8 cellular contexts compared by ENCODE assay signal in the genomic region with DNA sequence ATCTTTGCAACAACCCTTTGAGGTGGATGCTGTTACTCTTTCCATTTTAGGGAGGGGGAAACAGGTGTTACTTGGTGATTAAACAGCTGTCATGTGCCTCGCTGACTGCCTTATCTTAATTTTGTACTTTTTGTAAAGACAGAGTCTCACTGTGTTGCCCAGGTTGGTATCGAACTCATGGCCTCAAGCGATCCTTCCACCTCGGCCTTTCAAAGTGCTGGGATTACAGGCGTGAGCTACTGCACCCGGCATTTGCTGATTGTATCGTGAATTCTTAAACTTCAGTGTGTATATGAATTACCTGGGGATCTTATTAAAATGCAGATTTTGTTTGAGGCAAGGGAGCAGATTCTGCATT. TPM values are rescaled to one million over a fixed set of nuclear protein-coding genes. Genes with fewer than 3 reads are reported as not detected.
DNase-seq lines count a peak whose midpoint lies in the region; ATAC-seq, FAIRE-seq and TF ChIP-seq lines count a peak whose summit lies in the region.

No MANE protein-coding gene starts in this region.

- FAIRE-seq in HepG2 (lab: Jason Lieb, UNC): no peak

- H3K9me3 ChIP-seq in adrenal gland (replicated peaks in 1 of 3): no peaks in the 10 kb centered on the region
- no peaks in the 10 kb centered on the region for H3K9me3 ChIP-seq in HepG2 (ENCODE audit: low read length)
- no peaks in the 10 kb centered on the region for H3K9me3 ChIP-seq in testis

- no peak for TF ChIP-seq RAD21 in HepG2 (CRISPR knock-in tag; IDR thresholded peaks at IDR 0.05)

- TF ChIP-seq POLR2A in adrenal gland (IDR thresholded peaks at IDR 0.05) (no peak), HepG2 (IDR thresholded peaks at IDR 0.05; ENCODE audit: insufficient read depth in 1 of 2, low read depth in 2 of 2, low read length in 2 of 2) (no peak), testis (IDR thresholded peaks at IDR 0.05) (no peak)

- DNase-seq in activated CD4-positive, alpha-beta T cell treated with anti-CD3 and anti-CD28 coated beads for 36 hours: no peak
- no peak for DNase-seq in activated CD4-positive, alpha-beta T cell treated with anti-CD3 and anti-CD28 coated beads for 4 hours
- DNase-seq in adrenal gland (no peak), HepG2 (ENCODE audit: low spot score) (no peak), testis (no peak), DMS 273 (lab: John Stamatoyannopoulos, UW; ENCODE audit: unreplicated experiment) (no peak), caudate nucleus (lab: John Stamatoyannopoulos, UW) (no peak), GM13976 (ENCODE audit: low spot score) (no peak)

- H3K9me3 Mint-ChIP-seq in activated CD4-positive, alpha-beta T cell treated with anti-CD3 and anti-CD28 coated beads for 36 hours (ENCODE audit: low read depth): no peaks in the 10 kb centered on the region

- H3K36me3 ChIP-seq in adrenal gland (replicated peaks in 1 of 2) (peaks cover 0 to 4% of the 10 kb centered on the region in 2 donors), HepG2 (replicated peaks in 1 of 2; ENCODE audit: control insufficient read depth in 1 of 2, insufficient read depth in 2 of 2, low read length in 2 of 2) (peaks cover 1 to 4% of the 10 kb centered on the region in 2 experiments; a peak in 2 of 5 replicates), testis (ENCODE audit: low read depth, missing control alignments) (no peaks in the 10 kb centered on the region)

- H3K27me3 Mint-ChIP-seq in activated CD4-positive, alpha-beta T cell treated with anti-CD3 and anti-CD28 coated beads for 36 hours: no peaks in the 10 kb centered on the region

- H3K27me3 ChIP-seq in adrenal gland (no peaks in the 10 kb centered on the region), HepG2 (ENCODE audit: control insufficient read depth in 1 of 2, insufficient read depth in 2 of 2, low read length in 2 of 2) (no peaks in the 10 kb centered on the region; a peak in 1 of 5 replicates), testis (no peaks in the 10 kb centered on the region)

- ATAC-seq in activated CD4-positive, alpha-beta T cell treated with anti-CD3 and anti-CD28 coated beads for 36 hours: no peak
- no peak for ATAC-seq in HepG2

- H3K4me1 Mint-ChIP-seq in activated CD4-positive, alpha-beta T cell treated with anti-CD3 and anti-CD28 coated beads for 36 hours: peaks cover 39% of the 10 kb centered on the region

- TF ChIP-seq CTCF in adrenal gland (IDR thresholded peaks at IDR 0.05) (no peak), HepG2 (CRISPR knock-in tag; IDR thresholded peaks at IDR 0.05) (no peak), testis (IDR thresholded peaks at IDR 0.05) (no peak), GM13976 (IDR thresholded peaks at IDR 0.05; ENCODE audit: borderline replicate concordance, control extremely low read depth, extremely low read depth, insufficient read depth, missing control alignments) (no peak)

- H3K4me3 ChIP-seq in adrenal gland (peak overlapping the region; percentile 2 to 64 (median 33)), HepG2 (replicated peaks in 1 of 3; ENCODE audit: insufficient read depth in 1 of 3, low read depth in 2 of 3, low read length in 3 of 3) (peak overlapping the region; percentile 71 to 87 (median 85)), testis (peak overlapping the region; percentile 71 to 84)

- H3K27ac ChIP-seq in adrenal gland: peak overlapping the region; percentile 77 to 99 (median 92)
- H3K27ac ChIP-seq in HepG2 (ENCODE audit: extremely low read length, insufficient read depth, low read length): peak overlapping the region; percentile 89
- peak overlapping the region; percentile 77 to 93 for H3K27ac ChIP-seq in testis
- no peak overlapping the region for H3K27ac ChIP-seq in caudate nucleus (ENCODE audit: low read depth, low read length)

- BruUV-seq in HepG2 (replicated peaks; lab: Mats Ljungman, UMichigan): no TSS peak

- intact Hi-C loops in activated CD4-positive, alpha-beta T cell treated with anti-CD3 and anti-CD28 coated beads for 36 hours (cut with DNase I, micrococcal nuclease): loop anchor here (1.0 to 5.0 kb wide), 5 partner anchors 112 to 422 kb away; a partner anchor contains a TSS
- intact Hi-C loops in adrenal gland (cut with DNase I): loop anchor here (5.0 to 10.0 kb wide), 3 partner anchors 74 to 194 kb away; no protein-coding TSS in a partner anchor
- intact Hi-C loops in HepG2 (cut with micrococcal nuclease; ENCODE audit: unreplicated experiment): loop anchor here (1.0 kb wide), 1 partner anchor 94 kb away; no protein-coding TSS in a partner anchor
- intact Hi-C loops in testis (cut with DNase I; ENCODE audit: low total_unique reads): no loop called here

- peak overlapping the region; percentile 98 for H3K27ac Mint-ChIP-seq in activated CD4-positive, alpha-beta T cell treated with anti-CD3 and anti-CD28 coated beads for 36 hours

- H2AFZ ChIP-seq in HepG2 (ENCODE audit: low read length): no peak overlapping the region

- H3K79me2 ChIP-seq in HepG2 (ENCODE audit: insufficient read depth, low read length): peaks cover 24% of the 10 kb centered on the region

- TF ChIP-seq EP300 in HepG2 (IDR thresholded peaks at IDR 0.05; ENCODE audit: low read depth in 2 of 2, low read length in 2 of 2) (no peak), HepG2 (CRISPR knock-in tag; IDR thresholded peaks at IDR 0.05; ENCODE audit: borderline replicate concordance) (no peak)

- H3K9ac ChIP-seq in HepG2 (ENCODE audit: insufficient read depth, low read depth, low read length): peak overlapping the region; percentile 91

- in situ Hi-C loops in HepG2 (cut with HindIII; ENCODE audit: extremely low pct_ligation_motif_present, low pct_unique_long_range_greater_than_20kb) (loop anchor here (5.0 kb wide), 1 partner anchor 97 kb away; a partner anchor contains a TSS), GM13976 (cut with MboI; ENCODE audit: low sequenced_read_pairs, unreplicated experiment) (no loop called here)

- H3K36me3 Mint-ChIP-seq in activated CD4-positive, alpha-beta T cell treated with anti-CD3 and anti-CD28 coated beads for 36 hours (ENCODE audit: low read depth): peaks cover 18% of the 10 kb centered on the region

- peak overlapping the region; percentile 89 for H3K4me3 Mint-ChIP-seq in activated CD4-positive, alpha-beta T cell treated with anti-CD3 and anti-CD28 coated beads for 36 hours

- POLR2A ChIA-PET in activated CD4-positive, alpha-beta T cell treated with anti-CD3 and anti-CD28 coated beads for 36 hours (lab: Charles Lee): interaction anchor here (1.4 kb wide), 1 partner anchor 95 kb away, joined by 5 read pairs; a partner anchor contains a TSS
- POLR2A ChIA-PET in HepG2 (lab: Yijun Ruan, JAX): interaction anchor here (1.2 to 3.8 kb wide), 7 partner anchors 13 to 108 kb away, joined by 4 to 39 read pairs (median 17); a partner anchor contains a TSS

- 1 to 4% (median 2%) methylated on average over 7 of the region's 7 CpGs for WGBS in adrenal gland, 4 donors
- 1% methylated on average over 7 of the region's 7 CpGs for WGBS in HepG2 (ENCODE audit: low lambda C conversion rate)
- WGBS in testis, 2 donors: 1 to 3% methylated on average over 7 of the region's 7 CpGs

- peak overlapping the region; percentile 83 for H3K4me2 ChIP-seq in HepG2 (ENCODE audit: low read depth, low read length)

- CTCF ChIA-PET in activated CD4-positive, alpha-beta T cell treated with anti-CD3 and anti-CD28 coated beads for 36 hours (lab: Charles Lee): interaction anchor here (0.6 to 4.7 kb wide), 4 partner anchors 17 to 109 kb away, joined by 3 to 82 read pairs (median 12); a partner anchor contains a TSS
- CTCF ChIA-PET in HepG2 (lab: Yijun Ruan, JAX; ENCODE audit: low intra/inter-chr PET ratio, low total read pairs): interaction anchor here (1.4 to 2.7 kb wide), 3 partner anchors 39 to 95 kb away, joined by 3 to 22 read pairs (median 5); a partner anchor contains a TSS

- H3K4me1 ChIP-seq in adrenal gland (replicated peaks in 1 of 2) (peaks cover 25 to 44% of the 10 kb centered on the region in 2 donors), HepG2 (ENCODE audit: insufficient read depth, low read length) (peaks cover 38% of the 10 kb centered on the region), testis (peaks cover 14% of the 10 kb centered on the region)

- no peaks in the 10 kb centered on the region for H4K20me1 ChIP-seq in HepG2 (ENCODE audit: insufficient read depth, low read length)

RNA-seq across cellular contexts. Expression of a gene that starts 0.7 kb away (rescaled TPM):
- 10 to 100 TPM; 50.4 to 56.2 TPM for total RNA-seq in activated CD4-positive, alpha-beta T cell treated with anti-CD3 and anti-CD28 coated beads for 36 hours
- 100 to 1,000 TPM in 1 of 8 donors, 10 to 100 TPM in 7; 45.3 to 145 (median 57.3) TPM for total RNA-seq in adrenal gland
- 10 to 100 TPM; 31.4 to 32.7 (median 31.5) TPM for polyA plus RNA-seq in adrenal gland
- 61.1 and 73.9 TPM in 2 replicates for total RNA-seq in HepG2 (2016; rRNA removed; fragmentation: Illumina TruSeq; extraction: Trizol)
- total RNA-seq in HepG2 (2016; cell fraction: cytosol; rRNA removed; fragmentation: Illumina TruSeq; extraction: Trizol; ENCODE audit: low read depth): 14.7 and 17.8 TPM in 2 replicates
- total RNA-seq in HepG2 (2016; cell fraction: insoluble cytoplasmic fraction; rRNA removed; fragmentation: Illumina TruSeq; extraction: Trizol): 63.0 and 75.8 TPM in 2 replicates
- 38.8 and 40.2 TPM in 2 replicates for total RNA-seq in HepG2 (2016; cell fraction: membrane; rRNA removed; fragmentation: Illumina TruSeq; extraction: Trizol)
- 22.0 and 27.1 TPM in 2 replicates for total RNA-seq in HepG2 (2016; cell fraction: nucleus; rRNA removed; fragmentation: Illumina TruSeq; extraction: Trizol)
- polyA plus RNA-seq in HepG2 (2011; rRNA removed): 41.4 and 53.5 TPM in 2 replicates
- 57.2 and 69.0 TPM in 2 replicates for polyA plus RNA-seq in HepG2 (2011; cell fraction: cytosol; rRNA removed)
- 31.9 and 34.9 TPM in 2 replicates for polyA plus RNA-seq in HepG2 (2011; cell fraction: nucleus; rRNA removed)
- 23.2 and 36.0 TPM in 2 replicates for polyA plus RNA-seq in HepG2 (2012)
- 21.2 and 23.3 TPM in 2 replicates for polyA plus RNA-seq in HepG2 (2016; cell fraction: cytosol; fragmentation: Illumina TruSeq; extraction: Trizol; ENCODE audit: low read depth)
- 65.4 and 77.3 TPM in 2 replicates for polyA plus RNA-seq in HepG2 (2016; cell fraction: insoluble cytoplasmic fraction; fragmentation: Illumina TruSeq; extraction: Trizol; ENCODE audit: low read depth)
- polyA plus RNA-seq in HepG2 (2016; cell fraction: membrane; fragmentation: Illumina TruSeq; extraction: Trizol; ENCODE audit: low read depth): 29.7 and 32.9 TPM in 2 replicates
- polyA plus RNA-seq in HepG2 (2016; cell fraction: nucleus; fragmentation: Illumina TruSeq; extraction: Trizol; ENCODE audit: insufficient read depth, low read depth): 33.3 and 37.2 TPM in 2 replicates
- 23.4 and 46.9 TPM in 2 replicates for polyA minus RNA-seq in HepG2 (2011; rRNA and poly(A)+ RNA removed; ENCODE audit: low replicate concordance)
- polyA minus RNA-seq in HepG2 (2011; cell fraction: cytosol; rRNA and poly(A)+ RNA removed): 18.2 and 20.5 TPM in 2 replicates
- polyA minus RNA-seq in HepG2 (2011; cell fraction: nucleus; rRNA and poly(A)+ RNA removed): 13.0 and 21.1 TPM in 2 replicates
- total RNA-seq in testis: 10 to 100 TPM; 51.3 to 80.9 TPM
- polyA plus RNA-seq in testis (ENCODE audit: insufficient read depth, low read depth, low replicate concordance): 60.7 TPM

RNA-seq across cellular contexts. Expression of a gene that starts 29.1 kb away (rescaled TPM):
- total RNA-seq in activated CD4-positive, alpha-beta T cell treated with anti-CD3 and anti-CD28 coated beads for 36 hours: under 1 TPM; 0.59 to 0.65 TPM
- 1 to 10 TPM in 7 of 8 donors, under 1 TPM in 1; 0.30 to 9.0 (median 2.6) TPM for total RNA-seq in adrenal gland
- 10 to 100 TPM in 1 of 3 donors, 1 to 10 TPM in 1, under 1 TPM in 1; 0.92 to 11.6 (median 2.7) TPM for polyA plus RNA-seq in adrenal gland
- 0.07 and 0.42 TPM in 2 replicates for total RNA-seq in HepG2 (2016; rRNA removed; fragmentation: Illumina TruSeq; extraction: Trizol)
- 0.51 and 0.97 TPM in 2 replicates for total RNA-seq in HepG2 (2016; cell fraction: cytosol; rRNA removed; fragmentation: Illumina TruSeq; extraction: Trizol; ENCODE audit: low read depth)
- 0.42 and 0.54 TPM in 2 replicates for total RNA-seq in HepG2 (2016; cell fraction: insoluble cytoplasmic fraction; rRNA removed; fragmentation: Illumina TruSeq; extraction: Trizol)
- total RNA-seq in HepG2 (2016; cell fraction: membrane; rRNA removed; fragmentation: Illumina TruSeq; extraction: Trizol): 0.53 and 0.72 TPM in 2 replicates
- 0.75 and 1.1 TPM in 2 replicates for total RNA-seq in HepG2 (2016; cell fraction: nucleus; rRNA removed; fragmentation: Illumina TruSeq; extraction: Trizol)
- polyA plus RNA-seq in HepG2 (2011; rRNA removed): 0.30 and 0.47 TPM in 2 replicates
- 0.11 and 0.17 TPM in 2 replicates for polyA plus RNA-seq in HepG2 (2011; cell fraction: cytosol; rRNA removed)
- 0.72 and 1.5 TPM in 2 replicates for polyA plus RNA-seq in HepG2 (2011; cell fraction: nucleus; rRNA removed)
- 0.35 and 0.41 TPM in 2 replicates for polyA plus RNA-seq in HepG2 (2012)
- 0.07 and 0.12 TPM in 2 replicates for polyA plus RNA-seq in HepG2 (2016; cell fraction: cytosol; fragmentation: Illumina TruSeq; extraction: Trizol; ENCODE audit: low read depth)
- polyA plus RNA-seq in HepG2 (2016; cell fraction: insoluble cytoplasmic fraction; fragmentation: Illumina TruSeq; extraction: Trizol; ENCODE audit: low read depth): 0.17 and 0.42 TPM in 2 replicates
- polyA plus RNA-seq in HepG2 (2016; cell fraction: membrane; fragmentation: Illumina TruSeq; extraction: Trizol; ENCODE audit: low read depth): 0.06 TPM in 1 of 2 replicates, not detected in the other
- 1.00 and 1.2 TPM in 2 replicates for polyA plus RNA-seq in HepG2 (2016; cell fraction: nucleus; fragmentation: Illumina TruSeq; extraction: Trizol; ENCODE audit: insufficient read depth, low read depth)
- 0.58 and 2.4 TPM in 2 replicates for polyA minus RNA-seq in HepG2 (2011; rRNA and poly(A)+ RNA removed; ENCODE audit: low replicate concordance)
- polyA minus RNA-seq in HepG2 (2011; cell fraction: cytosol; rRNA and poly(A)+ RNA removed): not detected in 2 replicates
- polyA minus RNA-seq in HepG2 (2011; cell fraction: nucleus; rRNA and poly(A)+ RNA removed): 2.2 and 3.7 TPM in 2 replicates
- 10 to 100 TPM; 29.0 to 41.5 TPM for total RNA-seq in testis
- polyA plus RNA-seq in testis (ENCODE audit: insufficient read depth, low read depth, low replicate concordance): 56.1 TPM

RNA-seq across cellular contexts. Expression of a gene that starts 30.6 kb away (rescaled TPM):
- not detected for total RNA-seq in activated CD4-positive, alpha-beta T cell treated with anti-CD3 and anti-CD28 coated beads for 36 hours
- total RNA-seq in adrenal gland (10 to 100 TPM in 2 of 8 donors, 1 to 10 TPM in 6; 1.6 to 13.0 (median 4.1) TPM), HepG2 (2016; rRNA removed; fragmentation: Illumina TruSeq; extraction: Trizol) (120 and 138 TPM in 2 replicates), testis (10 to 100 TPM in 1 of 2 donors, 1 to 10 TPM in 1; 5.9 to 10.6 TPM)
- polyA plus RNA-seq in adrenal gland (1 to 10 TPM; 3.4 to 7.9 (median 4.4) TPM), HepG2 (2011; rRNA removed) (195 and 197 TPM in 2 replicates), testis (ENCODE audit: insufficient read depth, low read depth, low replicate concordance) (11.6 TPM)
- total RNA-seq in HepG2 (2016; cell fraction: cytosol; rRNA removed; fragmentation: Illumina TruSeq; extraction: Trizol; ENCODE audit: low read depth): 101 and 114 TPM in 2 replicates
- total RNA-seq in HepG2 (2016; cell fraction: insoluble cytoplasmic fraction; rRNA removed; fragmentation: Illumina TruSeq; extraction: Trizol): 120 and 121 TPM in 2 replicates
- 212 and 224 TPM in 2 replicates for total RNA-seq in HepG2 (2016; cell fraction: membrane; rRNA removed; fragmentation: Illumina TruSeq; extraction: Trizol)
- total RNA-seq in HepG2 (2016; cell fraction: nucleus; rRNA removed; fragmentation: Illumina TruSeq; extraction: Trizol): 62.9 and 70.7 TPM in 2 replicates
- 257 and 265 TPM in 2 replicates for polyA plus RNA-seq in HepG2 (2011; cell fraction: cytosol; rRNA removed)
- polyA plus RNA-seq in HepG2 (2011; cell fraction: nucleus; rRNA removed): 119 and 130 TPM in 2 replicates
- polyA plus RNA-seq in HepG2 (2012): 157 and 186 TPM in 2 replicates
- 191 and 212 TPM in 2 replicates for polyA plus RNA-seq in HepG2 (2016; cell fraction: cytosol; fragmentation: Illumina TruSeq; extraction: Trizol; ENCODE audit: low read depth)
- 130 and 165 TPM in 2 replicates for polyA plus RNA-seq in HepG2 (2016; cell fraction: insoluble cytoplasmic fraction; fragmentation: Illumina TruSeq; extraction: Trizol; ENCODE audit: low read depth)
- 312 and 339 TPM in 2 replicates for polyA plus RNA-seq in HepG2 (2016; cell fraction: membrane; fragmentation: Illumina TruSeq; extraction: Trizol; ENCODE audit: low read depth)
- polyA plus RNA-seq in HepG2 (2016; cell fraction: nucleus; fragmentation: Illumina TruSeq; extraction: Trizol; ENCODE audit: insufficient read depth, low read depth): 122 and 126 TPM in 2 replicates
- polyA minus RNA-seq in HepG2 (2011; rRNA and poly(A)+ RNA removed; ENCODE audit: low replicate concordance): 5.0 and 114 TPM in 2 replicates
- polyA minus RNA-seq in HepG2 (2011; cell fraction: cytosol; rRNA and poly(A)+ RNA removed): 74.4 and 100 TPM in 2 replicates
- 56.0 and 68.5 TPM in 2 replicates for polyA minus RNA-seq in HepG2 (2011; cell fraction: nucleus; rRNA and poly(A)+ RNA removed)

Comparison
In these comparisons a context has a peak if more than half of its experiments do, and no peak if none do; other contexts are left out.
1. H3K4me3 ChIP-seq: peak in every context shown above with its lines; median percentile 85 in HepG2; 78 in testis; 33 in adrenal gland.
2. RNA of a gene that starts 30.6 kb away (total RNA-seq): 62.9 to 224 TPM in HepG2; 5.9 to 10.6 TPM in testis, 1.6 to 13.0 TPM in adrenal gland and not detected in activated CD4-positive, alpha-beta T cell treated with anti-CD3 and anti-CD28 coated beads for 36 hours; every median in the first group is over 4 times any median in the second.